Comparison of ENCODE assay signal across 8 cellular contexts in the genomic region with DNA sequence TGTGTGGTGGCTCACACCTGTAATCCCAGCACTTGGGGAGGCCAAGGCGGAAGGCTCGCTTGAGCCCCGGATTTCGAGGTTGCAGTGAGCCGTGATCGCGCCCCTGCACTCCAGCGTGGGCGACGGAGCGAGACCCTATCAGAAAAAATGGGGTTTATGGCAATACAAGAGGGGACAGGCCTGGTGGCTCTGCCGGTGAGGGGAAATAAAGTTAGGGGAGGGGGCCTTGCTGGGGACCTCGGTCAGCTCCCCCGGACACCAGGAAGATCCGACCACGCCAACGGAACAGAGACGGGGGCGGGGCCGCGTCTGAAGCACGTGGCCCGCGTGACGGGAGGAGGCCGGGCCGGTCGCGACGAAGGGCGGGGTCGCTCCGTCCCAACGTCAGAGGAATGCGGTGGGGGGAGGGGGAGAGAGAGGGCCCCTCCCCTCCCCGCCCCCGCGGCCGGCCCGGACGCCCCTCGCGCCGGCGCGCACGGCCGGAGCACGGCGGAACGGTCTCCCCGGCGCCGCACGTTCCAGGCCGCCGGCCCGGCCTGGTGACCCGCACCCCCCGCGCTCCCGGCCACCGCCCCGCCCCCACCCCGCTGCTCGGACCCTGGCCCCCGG. TPM values are rescaled to one million over a fixed set of nuclear protein-coding genes. Genes with fewer than 3 reads are reported as not detected.
DNase-seq lines count a peak whose midpoint lies in the region; ATAC-seq and TF ChIP-seq lines count a peak whose summit lies in the region.

No MANE protein-coding gene starts in this region.

- no peaks in the 10 kb centered on the region for H3K27me3 Mint-ChIP-seq in activated naive CD8-positive, alpha-beta T cell
- peaks cover 1% of the 10 kb centered on the region for H3K27me3 Mint-ChIP-seq in osteocyte (ENCODE audit: unreplicated experiment)

- peak overlapping the region; percentile 99 for H3K27ac Mint-ChIP-seq in activated naive CD8-positive, alpha-beta T cell
- peak overlapping the region; percentile 98 for H3K27ac Mint-ChIP-seq in osteocyte (ENCODE audit: unreplicated experiment)

- DNase-seq in NCI-H1092 (lab: John Stamatoyannopoulos, UW) (peak; percentile 51), head of caudate nucleus (peak; percentile 81 to 97 (median 94)), osteocyte (ENCODE audit: extremely low spot score, unreplicated experiment) (peak; percentile 97), testis (peak; percentile 95)

- TF ChIP-seq POLR2A in testis (IDR thresholded peaks at IDR 0.05) = peak; percentile 79

- H3K9me3 ChIP-seq in BLaER1 = peaks cover 7% of the 10 kb centered on the region; the same call in 1 of the 2 replicates
- no peaks in the 10 kb centered on the region for H3K9me3 ChIP-seq in testis

- H3K4me3 Mint-ChIP-seq in activated naive CD8-positive, alpha-beta T cell = peak overlapping the region; percentile 99
- peak overlapping the region; percentile 85 for H3K4me3 Mint-ChIP-seq in osteocyte (ENCODE audit: unreplicated experiment)

- H3K27ac ChIP-seq in BLaER1 (peak overlapping the region; percentile 93), testis (peak overlapping the region; percentile 99 to 100)

- H3K27me3 ChIP-seq in BLaER1 (no peaks in the 10 kb centered on the region), testis (no peaks in the 10 kb centered on the region)

- peak; percentile 22 for ATAC-seq in GM21423 (IDR thresholded peaks at IDR 0.05; ENCODE audit: unreplicated experiment)
- peak; percentile 25 for ATAC-seq in SK-N-SH treated with all-trans-retinoic acid at 6 μM for 48 hours

- H3K4me2 ChIP-seq in BLaER1 = peak overlapping the region; percentile 98

- H3K4me1 ChIP-seq in BLaER1 = peaks cover 55% of the 10 kb centered on the region
- peaks cover 32% of the 10 kb centered on the region for H3K4me1 ChIP-seq in testis

- 1% methylated on average over 26 to 35 of the region's 67 CpGs for WGBS in testis, 2 donors

- peaks cover 25% of the 10 kb centered on the region for H4K20me1 ChIP-seq in BLaER1

- peaks cover 10% of the 10 kb centered on the region for H3K36me3 Mint-ChIP-seq in activated naive CD8-positive, alpha-beta T cell
- H3K36me3 Mint-ChIP-seq in osteocyte (ENCODE audit: unreplicated experiment) = peaks cover 5% of the 10 kb centered on the region

- H3K4me1 Mint-ChIP-seq in activated naive CD8-positive, alpha-beta T cell (ENCODE audit: low read depth) = peaks cover 46% of the 10 kb centered on the region
- H3K4me1 Mint-ChIP-seq in osteocyte (ENCODE audit: unreplicated experiment) = peaks cover 43% of the 10 kb centered on the region

- peaks cover 21% of the 10 kb centered on the region for H3K36me3 ChIP-seq in BLaER1
- H3K36me3 ChIP-seq in testis (ENCODE audit: low read depth, missing control alignments) = no peaks in the 10 kb centered on the region

- TF ChIP-seq CTCF in osteocyte (IDR thresholded peaks at IDR 0.05) (no peak), testis (IDR thresholded peaks at IDR 0.05) (no peak)

- intact Hi-C loops in head of caudate nucleus (cut with DNase I) (loop anchor here (5.0 kb wide), 1 partner anchor 234 kb away; a partner anchor contains a TSS), testis (cut with DNase I; ENCODE audit: low total_unique reads) (no loop called here)

- H3K9me3 Mint-ChIP-seq in activated naive CD8-positive, alpha-beta T cell (ENCODE audit: low read depth) = no peaks in the 10 kb centered on the region
- H3K9me3 Mint-ChIP-seq in osteocyte (ENCODE audit: unreplicated experiment) = no peaks in the 10 kb centered on the region

- H3K4me3 ChIP-seq in BLaER1 (peak overlapping the region; percentile 81), testis (peak overlapping the region; percentile 88)

- peak overlapping the region; percentile 91 for H3K9ac ChIP-seq in BLaER1

TF ChIP-seq in SK-N-SH treated with all-trans-retinoic acid at 6 μM for 48 hours, 23 proteins besides CTCF, POLR2A, EP300 and RAD21:
- TF ChIP-seq OSR1 (CRISPR knock-in tag; IDR thresholded peaks at IDR 0.05) = no peak
- no peak for TF ChIP-seq RARB (CRISPR knock-in tag; IDR thresholded peaks at IDR 0.05)
- TF ChIP-seq TOX (CRISPR knock-in tag; IDR thresholded peaks at IDR 0.05; ENCODE audit: borderline replicate concordance) = no peak
- TF ChIP-seq SNAI2 (CRISPR knock-in tag; IDR thresholded peaks at IDR 0.05) = no peak
- TF ChIP-seq ZNF8 (CRISPR knock-in tag; IDR thresholded peaks at IDR 0.05) = no peak
- TF ChIP-seq, protein P1, sequence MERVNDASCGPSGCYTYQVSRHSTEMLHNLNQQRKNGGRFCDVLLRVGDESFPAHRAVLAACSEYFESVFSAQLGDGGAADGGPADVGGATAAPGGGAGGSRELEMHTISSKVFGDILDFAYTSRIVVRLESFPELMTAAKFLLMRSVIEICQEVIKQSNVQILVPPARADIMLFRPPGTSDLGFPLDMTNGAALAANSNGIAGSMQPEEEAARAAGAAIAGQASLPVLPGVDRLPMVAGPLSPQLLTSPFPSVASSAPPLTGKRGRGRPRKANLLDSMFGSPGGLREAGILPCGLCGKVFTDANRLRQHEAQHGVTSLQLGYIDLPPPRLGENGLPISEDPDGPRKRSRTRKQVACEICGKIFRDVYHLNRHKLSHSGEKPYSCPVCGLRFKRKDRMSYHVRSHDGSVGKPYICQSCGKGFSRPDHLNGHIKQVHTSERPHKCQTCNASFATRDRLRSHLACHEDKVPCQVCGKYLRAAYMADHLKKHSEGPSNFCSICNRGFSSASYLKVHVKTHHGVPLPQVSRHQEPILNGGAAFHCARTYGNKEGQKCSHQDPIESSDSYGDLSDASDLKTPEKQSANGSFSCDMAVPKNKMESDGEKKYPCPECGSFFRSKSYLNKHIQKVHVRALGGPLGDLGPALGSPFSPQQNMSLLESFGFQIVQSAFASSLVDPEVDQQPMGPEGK (CRISPR knock-in tag; IDR thresholded peaks at IDR 0.05; ENCODE audit: borderline replicate concordance) = no peak
- TF ChIP-seq CSDC2 (CRISPR knock-in tag; IDR thresholded peaks at IDR 0.05) = no peak
- TF ChIP-seq, protein P2, sequence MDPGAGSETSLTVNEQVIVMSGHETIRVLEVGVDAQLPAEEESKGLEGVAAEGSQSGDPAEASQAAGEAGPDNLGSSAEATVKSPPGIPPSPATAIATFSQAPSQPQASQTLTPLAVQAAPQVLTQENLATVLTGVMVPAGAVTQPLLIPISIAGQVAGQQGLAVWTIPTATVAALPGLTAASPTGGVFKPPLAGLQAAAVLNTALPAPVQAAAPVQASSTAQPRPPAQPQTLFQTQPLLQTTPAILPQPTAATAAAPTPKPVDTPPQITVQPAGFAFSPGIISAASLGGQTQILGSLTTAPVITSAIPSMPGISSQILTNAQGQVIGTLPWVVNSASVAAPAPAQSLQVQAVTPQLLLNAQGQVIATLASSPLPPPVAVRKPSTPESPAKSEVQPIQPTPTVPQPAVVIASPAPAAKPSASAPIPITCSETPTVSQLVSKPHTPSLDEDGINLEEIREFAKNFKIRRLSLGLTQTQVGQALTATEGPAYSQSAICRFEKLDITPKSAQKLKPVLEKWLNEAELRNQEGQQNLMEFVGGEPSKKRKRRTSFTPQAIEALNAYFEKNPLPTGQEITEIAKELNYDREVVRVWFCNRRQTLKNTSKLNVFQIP (CRISPR knock-in tag; IDR thresholded peaks at IDR 0.05; ENCODE audit: borderline replicate concordance, low read depth) = no peak
- TF ChIP-seq PPARA (CRISPR knock-in tag; IDR thresholded peaks at IDR 0.05; ENCODE audit: borderline replicate concordance) = no peak
- no peak for TF ChIP-seq ZC3H10 (CRISPR knock-in tag; IDR thresholded peaks at IDR 0.05)
- no peak for TF ChIP-seq TCF4 (CRISPR knock-in tag; IDR thresholded peaks at IDR 0.05; ENCODE audit: borderline replicate concordance)
- TF ChIP-seq ZFP3 (CRISPR knock-in tag; IDR thresholded peaks at IDR 0.05) = no peak
- TF ChIP-seq ISL1 (CRISPR knock-in tag; IDR thresholded peaks at IDR 0.05) = no peak
- no peak for TF ChIP-seq ZFP30 (CRISPR knock-in tag; IDR thresholded peaks at IDR 0.05)
- no peak for TF ChIP-seq ARNTL (CRISPR knock-in tag; IDR thresholded peaks at IDR 0.05; ENCODE audit: borderline replicate concordance, low read depth)
- TF ChIP-seq, protein P3, sequence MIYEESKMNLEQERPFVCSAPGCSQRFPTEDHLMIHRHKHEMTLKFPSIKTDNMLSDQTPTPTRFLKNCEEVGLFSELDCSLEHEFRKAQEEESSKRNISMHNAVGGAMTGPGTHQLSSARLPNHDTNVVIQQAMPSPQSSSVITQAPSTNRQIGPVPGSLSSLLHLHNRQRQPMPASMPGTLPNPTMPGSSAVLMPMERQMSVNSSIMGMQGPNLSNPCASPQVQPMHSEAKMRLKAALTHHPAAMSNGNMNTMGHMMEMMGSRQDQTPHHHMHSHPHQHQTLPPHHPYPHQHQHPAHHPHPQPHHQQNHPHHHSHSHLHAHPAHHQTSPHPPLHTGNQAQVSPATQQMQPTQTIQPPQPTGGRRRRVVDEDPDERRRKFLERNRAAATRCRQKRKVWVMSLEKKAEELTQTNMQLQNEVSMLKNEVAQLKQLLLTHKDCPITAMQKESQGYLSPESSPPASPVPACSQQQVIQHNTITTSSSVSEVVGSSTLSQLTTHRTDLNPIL (CRISPR knock-in tag; IDR thresholded peaks at IDR 0.05; ENCODE audit: low read depth) = no peak

RNA-seq across cellular contexts. Expression of a gene that starts 1.9 kb away (rescaled TPM):
- 262 and 277 TPM in 2 replicates for total RNA-seq in osteocyte
- 100 to 1,000 TPM; 216 to 249 TPM for total RNA-seq in testis
- polyA plus RNA-seq in testis (ENCODE audit: insufficient read depth, low read depth, low replicate concordance) = 307 TPM

RNA-seq across cellular contexts. Expression of a gene that starts 20.1 kb away (rescaled TPM):
- total RNA-seq in osteocyte (83.6 and 99.1 TPM in 2 replicates), testis (100 to 1,000 TPM; 176 to 193 TPM)
- 217 TPM for polyA plus RNA-seq in testis (ENCODE audit: insufficient read depth, low read depth, low replicate concordance)

RNA-seq across cellular contexts. Expression of a gene that starts 26.3 kb away (rescaled TPM):
- total RNA-seq in osteocyte (0.55 TPM in 1 of 2 replicates, not detected in the other), testis (1 to 10 TPM; 3.0 to 5.2 TPM)
- polyA plus RNA-seq in testis (ENCODE audit: insufficient read depth, low read depth, low replicate concordance) = 2.6 TPM

RNA-seq across cellular contexts. Expression of a gene that starts 39.0 kb away (rescaled TPM):
- total RNA-seq in osteocyte = 0.31 TPM in 1 of 2 replicates, not detected in the other
- total RNA-seq in testis = 1 to 10 TPM; 1.6 to 1.9 TPM
- 1.6 TPM for polyA plus RNA-seq in testis (ENCODE audit: insufficient read depth, low read depth, low replicate concordance)

RNA-seq across cellular contexts. Expression of a gene that starts 47.7 kb away (rescaled TPM):
- total RNA-seq in osteocyte (70.2 and 72.4 TPM in 2 replicates), testis (100 to 1,000 TPM in 1 of 2 donors, 10 to 100 TPM in 1; 95.3 to 107 TPM)
- polyA plus RNA-seq in testis (ENCODE audit: insufficient read depth, low read depth, low replicate concordance) = 89.1 TPM

Comparison
In these comparisons a context has a peak if more than half of its experiments do, and no peak if none do; other contexts are left out.
1. Peak in every context shown above with its lines: DNase-seq, ATAC-seq, H3K4me3 ChIP-seq and H3K27ac ChIP-seq.